In genomic region chr15:41917767-41918430, GRCh38 we compare ENCODE assay signal across 2 cellular contexts.
TF ChIP-seq lines count a peak whose summit lies in the region.

No MANE protein-coding gene starts in this region.

TF ChIP-seq in A549, 52 proteins besides CTCF, POLR2A, EP300 and RAD21:
- TF ChIP-seq USF2 (IDR thresholded peaks at IDR 0.05) (peak; percentile 31; the same call in 1 of the 2 replicates), MAX (IDR thresholded peaks at IDR 0.05) (0 out of 2 replicates have a peak, but pooled peaks have one; percentile 39), ZNF302 (CRISPR knock-in tag; IDR thresholded peaks at IDR 0.05) (no peak), HOXA7 (CRISPR knock-in tag; IDR thresholded peaks at IDR 0.05) (no peak), CBX8 (IDR thresholded peaks at IDR 0.05) (no peak), ZC3H11A (IDR thresholded peaks at IDR 0.05) (no peak), E2F6 (IDR thresholded peaks at IDR 0.05; ENCODE audit: borderline replicate concordance, low read depth) (no peak), NPAS2 (CRISPR knock-in tag; IDR thresholded peaks at IDR 0.05; ENCODE audit: borderline replicate concordance) (no peak), EHMT2 (IDR thresholded peaks at IDR 0.05; ENCODE audit: low read depth) (no peak)

TF ChIP-seq in IMR-90, 13 proteins besides CTCF, POLR2A, EP300 and RAD21:
- TF ChIP-seq CHD1 (IDR thresholded peaks at IDR 0.05; ENCODE audit: low read depth, low read length) (no peak), ELK1 (IDR thresholded peaks at IDR 0.05; ENCODE audit: borderline replicate concordance, low read depth, low read length) (no peak), SMC3 (IDR thresholded peaks at IDR 0.05; ENCODE audit: low read depth, low read length) (no peak), USF2 (IDR thresholded peaks at IDR 0.05; ENCODE audit: low read depth, low read length) (peak; percentile 79), NFE2L2 (IDR thresholded peaks at IDR 0.05; ENCODE audit: low read depth, low read length) (no peak), MXI1 (IDR thresholded peaks at IDR 0.05; ENCODE audit: borderline replicate concordance, low read depth, low read length) (0 out of 2 replicates have a peak, but pooled peaks have one; percentile 35), FOS (IDR thresholded peaks at IDR 0.05; ENCODE audit: low read depth, low read length) (peak; percentile 80), MAFK (IDR thresholded peaks at IDR 0.05; ENCODE audit: low read depth, low read length) (no peak), BHLHE40 (IDR thresholded peaks at IDR 0.05; ENCODE audit: low read depth, low read length) (peak; percentile 79), RCOR1 (IDR thresholded peaks at IDR 0.05; ENCODE audit: insufficient replicate concordance, low read length) (no peak), MAZ (IDR thresholded peaks at IDR 0.05; ENCODE audit: borderline replicate concordance, low read depth, low read length) (0 out of 2 replicates have a peak, but pooled peaks have one; percentile 23), RFX5 (IDR thresholded peaks at IDR 0.05; ENCODE audit: low read depth, low read length) (no peak), CEBPB (IDR thresholded peaks at IDR 0.05; ENCODE audit: low read depth, low read length) (no peak)
TF ChIP-seq in IMR-90: peak in this region for 5.
